In genomic region chr2:163682695-163683094, GRCh38 we compare ENCODE assay signal across 1 cellular context.
TF ChIP-seq lines count a peak whose summit lies in the region.

No MANE protein-coding gene starts in this region.

TF ChIP-seq in HepG2, 621 proteins besides CTCF, POLR2A, EP300 and RAD21:
- TF ChIP-seq ZNF232 (CRISPR knock-in tag; IDR thresholded peaks at IDR 0.05; ENCODE audit: borderline replicate concordance) (no peak), SIX1 (CRISPR knock-in tag; IDR thresholded peaks at IDR 0.05; ENCODE audit: borderline replicate concordance) (no peak), ZNF775 (CRISPR knock-in tag; IDR thresholded peaks at IDR 0.05; ENCODE audit: borderline replicate concordance) (no peak), NCOA2 (CRISPR knock-in tag; IDR thresholded peaks at IDR 0.05) (no peak), DZIP1 (CRISPR knock-in tag; IDR thresholded peaks at IDR 0.05) (no peak), ZNF331 (CRISPR knock-in tag; IDR thresholded peaks at IDR 0.05) (no peak), ZNF781 (CRISPR knock-in tag; IDR thresholded peaks at IDR 0.05; ENCODE audit: borderline replicate concordance, not compliant biosample characterization) (no peak), EHMT2 (IDR thresholded peaks at IDR 0.05; ENCODE audit: borderline replicate concordance, low read depth, low read length) (no peak), HBP1 (CRISPR knock-in tag; IDR thresholded peaks at IDR 0.05; ENCODE audit: low read depth) (no peak), ZNF737 (CRISPR knock-in tag; IDR thresholded peaks at IDR 0.05; ENCODE audit: borderline replicate concordance) (no peak), ZNF747 (CRISPR knock-in tag; IDR thresholded peaks at IDR 0.05; ENCODE audit: borderline replicate concordance) (no peak), ELF3 (CRISPR knock-in tag; IDR thresholded peaks at IDR 0.05) (peak; percentile 24; the same call in 1 of the 2 replicates), ZNF788 (CRISPR knock-in tag; IDR thresholded peaks at IDR 0.05; ENCODE audit: borderline replicate concordance) (no peak), CBFB (CRISPR knock-in tag; IDR thresholded peaks at IDR 0.05) (no peak), ZNF512B (CRISPR knock-in tag; IDR thresholded peaks at IDR 0.05; ENCODE audit: borderline replicate concordance) (no peak), U2AF2 (IDR thresholded peaks at IDR 0.05; ENCODE audit: low read depth, low read length) (no peak), MXD1 (CRISPR knock-in tag; IDR thresholded peaks at IDR 0.05) (no peak), ZNF24 (IDR thresholded peaks at IDR 0.05) (no peak), ATM (IDR thresholded peaks at IDR 0.05; ENCODE audit: borderline replicate concordance) (no peak), CERS6 (CRISPR knock-in tag; IDR thresholded peaks at IDR 0.05) (no peak), TBL1XR1 (IDR thresholded peaks at IDR 0.05; ENCODE audit: borderline replicate concordance, low read length, partially characterized antibody) (no peak), TERF1 (CRISPR knock-in tag; IDR thresholded peaks at IDR 0.05) (no peak), GTF2F1 (IDR thresholded peaks at IDR 0.05; ENCODE audit: low read length) (no peak), ZMYM4 (CRISPR knock-in tag; IDR thresholded peaks at IDR 0.05) (no peak), SSRP1 (CRISPR knock-in tag; IDR thresholded peaks at IDR 0.05) (no peak), ZNF768 (CRISPR knock-in tag; IDR thresholded peaks at IDR 0.05) (no peak), ZNF589 (CRISPR knock-in tag; conservative IDR thresholded peaks at IDR 0.05) (no peak), GLI4 (CRISPR knock-in tag; IDR thresholded peaks at IDR 0.05; ENCODE audit: borderline replicate concordance) (no peak), PAX8 (CRISPR knock-in tag; IDR thresholded peaks at IDR 0.05; ENCODE audit: borderline replicate concordance) (no peak), ISX (CRISPR knock-in tag; conservative IDR thresholded peaks at IDR 0.05) (no peak), FOSL2 (CRISPR knock-in tag; IDR thresholded peaks at IDR 0.05) (peak; percentile 75), FOSL1 (CRISPR knock-in tag; IDR thresholded peaks at IDR 0.05; ENCODE audit: borderline replicate concordance) (0 out of 2 replicates have a peak, but pooled peaks have one; percentile 50), MAX (IDR thresholded peaks at IDR 0.05) (no peak), THRA (CRISPR knock-in tag; IDR thresholded peaks at IDR 0.05; ENCODE audit: borderline replicate concordance) (no peak), ZNF580 (CRISPR knock-in tag; IDR thresholded peaks at IDR 0.05; ENCODE audit: borderline replicate concordance, low read depth) (no peak), CAMTA2 (CRISPR knock-in tag; IDR thresholded peaks at IDR 0.05; ENCODE audit: borderline replicate concordance) (no peak), PCBP1 (IDR thresholded peaks at IDR 0.05; ENCODE audit: borderline replicate concordance, low read depth, low read length) (no peak), ARID5B (CRISPR knock-in tag; IDR thresholded peaks at IDR 0.05) (peak; percentile 23; the same call in 1 of the 2 replicates), GATAD2A (CRISPR knock-in tag; IDR thresholded peaks at IDR 0.05) (0 out of 2 replicates have a peak, but pooled peaks have one; percentile 25), ZNF598 (CRISPR knock-in tag; IDR thresholded peaks at IDR 0.05; ENCODE audit: borderline replicate concordance) (no peak), ZNF562 (CRISPR knock-in tag; IDR thresholded peaks at IDR 0.05; ENCODE audit: borderline replicate concordance) (no peak), EZH2 (conservative IDR thresholded peaks at IDR 0.05; ENCODE audit: low read depth, low read length) (no peak), ELK4 (CRISPR knock-in tag; IDR thresholded peaks at IDR 0.05; ENCODE audit: borderline replicate concordance) (no peak), NR3C1 (CRISPR knock-in tag; IDR thresholded peaks at IDR 0.05) (no peak), ZBTB7B (CRISPR knock-in tag; IDR thresholded peaks at IDR 0.05) (no peak), SMARCC2 (IDR thresholded peaks at IDR 0.05) (no peak), GPN1 (CRISPR knock-in tag; IDR thresholded peaks at IDR 0.05; ENCODE audit: borderline replicate concordance) (no peak), SMARCE1 (IDR thresholded peaks at IDR 0.05; ENCODE audit: borderline replicate concordance) (no peak), ZNF670 (CRISPR knock-in tag; IDR thresholded peaks at IDR 0.05; ENCODE audit: borderline replicate concordance) (no peak), NR2F1 (CRISPR knock-in tag; IDR thresholded peaks at IDR 0.05) (0 out of 4 replicates have a peak, but pooled peaks of 1 of the 2 experiments have one; percentile 24)
TF ChIP-seq in HepG2: peak in this region for 6.
